16 cellular contexts compared by ENCODE assay signal in the genomic region with DNA sequence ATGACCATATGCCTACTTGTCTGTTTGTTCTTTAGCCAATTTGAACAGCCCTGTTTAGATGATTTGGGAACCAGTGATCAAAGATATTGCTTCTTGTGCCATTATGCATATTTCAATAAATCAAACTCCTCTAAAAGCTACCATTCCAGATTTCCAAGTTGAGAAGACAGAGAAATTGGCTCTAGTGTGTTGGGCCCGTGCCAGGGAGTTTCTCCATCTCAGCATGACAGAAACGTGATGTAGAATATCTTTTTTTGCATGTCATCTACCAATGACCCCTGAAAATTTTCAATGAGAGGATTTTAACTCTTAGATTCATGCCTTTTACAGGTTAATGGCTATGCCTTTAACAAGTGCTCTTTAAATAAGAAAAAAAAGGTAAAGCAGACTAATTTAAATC. TPM values are rescaled to one million over a fixed set of nuclear protein-coding genes. Genes with fewer than 3 reads are reported as not detected.
"Had no signal": no experiment of that assay in that cellular context is flagged by ENCODE, and none has a peak within 500 bp of the region (broad histone marks: within the 10 kb centered on the region; RNA-seq: fewer than 3 reads in every experiment).

No MANE protein-coding gene starts in this region.

- ATAC-seq: activated CD4-positive, CD25-positive, alpha-beta regulatory T cell treated with anti-CD3 and anti-CD28 coated beads, Interleukin-2, amount 50 U/mL, for 24 hours; gastroesophageal sphincter had no signal

- DNase-seq: activated CD4-positive, alpha-beta T cell treated with anti-CD3 and anti-CD28 coated beads, Interleukin-2, amount 50 U/mL, for 1 hour; activated naive CD8-positive, alpha-beta T cell treated with anti-CD3 and anti-CD28 coated beads for 36 hours; brain microvascular endothelial cell; effector memory CD4-positive, alpha-beta T cell; islet precursor cell; stimulated activated CD4-positive, alpha-beta T cell treated with anti-CD3 and anti-CD28 coated beads, Interleukin-12 subunit alpha, Interleukin-12 subunit beta, amount 100 ng/mL, for 4 hours; stimulated activated CD4-positive, alpha-beta T cell treated with anti-CD3 and anti-CD28 coated beads, Interleukin-2, amount 100 ng/mL, for 24 hours; stomach; T-helper 2 cell had no signal

- H3K9me3 ChIP-seq: gastroesophageal sphincter, stomach, thoracic aorta had no signal

- H3K4me3 ChIP-seq: gastroesophageal sphincter, hepatocyte, stomach, thoracic aorta had no signal

- H3K36me3 ChIP-seq: brain microvascular endothelial cell, gastroesophageal sphincter, stomach, thoracic aorta had no signal

- H3K27ac ChIP-seq: brain microvascular endothelial cell, epithelial cell of prostate, gastroesophageal sphincter, stomach, thoracic aorta had no signal

- H3K27me3 ChIP-seq: brain microvascular endothelial cell, gastroesophageal sphincter, hepatocyte, stomach had no signal

RNA-seq across cellular contexts. Expression of gene CABCOCO1, which starts 50.7 kb away (rescaled TPM):
- total RNA-seq: activated CD8-positive, alpha-beta memory T cell treated with anti-CD3 and anti-CD28 coated beads for 36 hours; activated naive CD8-positive, alpha-beta T cell treated with anti-CD3 and anti-CD28 coated beads for 36 hours; activated T-helper 1 cell treated with anti-CD3 and anti-CD28 coated beads, Interleukin-12 subunit alpha, Interleukin-12 subunit beta, Interleukin-2, Interleukin-4 antibody, amounts not matched to agents 30 ng/mL and 10 ng/mL and 1 ng/mL, durations not matched to agents 14 hours and 24 hours and 36 hours had no signal
